In genomic region chr17:45992175-45992574, GRCh38 we compare ENCODE assay signal across 30 cellular contexts. TPM values are rescaled to one million over a fixed set of nuclear protein-coding genes. Genes with fewer than 3 reads are reported as not detected.
"Had no signal": no experiment of that assay in that cellular context is flagged by ENCODE, and none has a peak within 500 bp of the region (broad histone marks: within the 10 kb centered on the region; RNA-seq: fewer than 3 reads in every experiment).

No MANE protein-coding gene starts in this region.

- H3K36me3 ChIP-seq: left lung, neutrophil, tibial artery had no signal

- H3K9me3 ChIP-seq: left lung, neutrophil, testis, tibial artery had no signal

- H2AFZ ChIP-seq: parathyroid adenoma had no signal

- H3K4me3 ChIP-seq: coronary artery, left lung, testis, tibial artery had no signal

- DNase-seq: dermis blood vessel endothelial cell; effector memory CD8-positive, alpha-beta T cell; erythroblast; left cardiac atrium; left lung; natural killer cell; stimulated activated CD4-positive, alpha-beta T cell treated with anti-CD3 and anti-CD28 coated beads, Interleukin-4, amount 100 ng/mL, for 4 hours; stimulated activated naive CD8-positive, alpha-beta T cell treated with anti-CD3 and anti-CD28 coated beads, Interleukin-15, Interleukin-2, amounts not matched to agents 100 U/mL and 50 U/mL, for 24 hours; testis; tibial artery had no signal

- FAIRE-seq: endometrium, frontal cortex had no signal

- H3K4me1 ChIP-seq: left lung, parathyroid adenoma, testis, tibial artery had no signal

- H3K27ac ChIP-seq: coronary artery, left lung, neutrophil, parathyroid adenoma, testis, tibial artery had no signal

- H3K9ac ChIP-seq: parathyroid adenoma had no signal

- H3K27me3 ChIP-seq: left lung, neutrophil, testis, tibial artery had no signal

- H3K79me2 ChIP-seq: parathyroid adenoma had no signal

- ATAC-seq: effector memory CD8-positive, alpha-beta T cell; left cardiac atrium; left lung; natural killer cell; sciatic nerve; stimulated activated memory B cell treated with anti-CD40 and anti-IgM and Interleukin-4, amounts not matched to agents 10 μg/mL and 1 μg/mL and 100 μg/mL, for 72 hours; stimulated activated naive CD8-positive, alpha-beta T cell treated with anti-CD3 and anti-CD28 coated beads, Interleukin-15, Interleukin-2, amounts not matched to agents 100 U/mL and 50 U/mL, for 24 hours had no signal

RNA-seq across cellular contexts. Expression of gene STH, which starts 6.9 kb away (rescaled TPM):
- total RNA-seq: chondrocyte, dermis blood vessel endothelial cell, fibroblast of villous mesenchyme, glomerular endothelial cell, kidney epithelial cell, left cardiac atrium, left lung, lower leg skin, lung microvascular endothelial cell, mesenteric fat pad, mononuclear cell, natural killer cell, omental fat pad, progenitor cell of endocrine pancreas, sciatic nerve, skeletal muscle tissue, urinary bladder had no signal
- polyA plus RNA-seq: neural cell, urinary bladder had no signal
